ENCODE assay signal across 10 cellular contexts in the genomic region with DNA sequence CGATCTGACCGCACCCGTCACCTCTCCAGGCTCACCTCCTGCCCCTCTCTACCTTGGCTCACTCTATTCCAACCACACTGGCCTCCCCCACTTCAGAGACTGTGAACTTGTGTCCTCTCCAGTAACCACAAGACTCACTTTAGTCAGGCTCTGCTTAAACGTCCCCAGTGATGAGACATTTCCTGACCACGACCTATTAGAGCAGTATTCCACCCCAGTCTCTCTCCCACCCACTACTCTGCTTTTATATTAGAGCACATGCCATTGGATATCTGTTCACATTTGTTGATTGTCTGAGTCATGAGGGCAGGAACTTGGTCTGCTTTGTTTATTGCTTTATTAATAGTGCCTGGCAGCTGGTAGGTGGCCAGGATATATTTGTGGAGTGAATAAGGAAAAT. TPM values are rescaled to one million over a fixed set of nuclear protein-coding genes. Genes with fewer than 3 reads are reported as not detected.
DNase-seq lines count a peak whose midpoint lies in the region; ATAC-seq, FAIRE-seq and TF ChIP-seq lines count a peak whose summit lies in the region.
"Had no signal": no experiment of that assay in that cellular context is flagged by ENCODE, and none has a peak within 500 bp of the region (broad histone marks: within the 10 kb centered on the region; RNA-seq: fewer than 3 reads in every experiment).

No MANE protein-coding gene starts in this region.

- BruUV-seq in K562 (replicated peaks; lab: Mats Ljungman, UMichigan): no TSS peak

- CTCF ChIA-PET in K562 (lab: Yijun Ruan, JAX; ENCODE audit: low intra/inter-chr PET ratio): no interaction called here
- CTCF ChIA-PET in naive thymus-derived CD4-positive, alpha-beta T cell (lab: Charles Lee): no interaction called here

- TF ChIP-seq RAD21 in K562 (CRISPR knock-in tag; conservative IDR thresholded peaks at IDR 0.05 in 1 of 2, IDR thresholded peaks at IDR 0.05 in 1 of 2): no peak

- no peaks in the 10 kb centered on the region for H3K9me3 Mint-ChIP-seq in progenitor cell of endocrine pancreas (ENCODE audit: low read depth)
- peaks cover 0 to 4% (median 0%) of the 10 kb centered on the region in 11 donors for H3K9me3 Mint-ChIP-seq in naive thymus-derived CD4-positive, alpha-beta T cell

- ATAC-seq in GM18870 (IDR thresholded peaks at IDR 0.05; ENCODE audit: unreplicated experiment): peak; percentile 62
- ATAC-seq in K562: peak; percentile 45
- no peak for ATAC-seq in naive thymus-derived CD4-positive, alpha-beta T cell
- no peak for ATAC-seq in HG03045 (IDR thresholded peaks at IDR 0.05; ENCODE audit: unreplicated experiment)

- H2AFZ ChIP-seq in K562 (ENCODE audit: low read depth, low read length): no peak overlapping the region

- no peaks in the 10 kb centered on the region for H4K20me1 ChIP-seq in K562 (replicated peaks; ENCODE audit: control insufficient read depth, insufficient read depth, low read length)

- TF ChIP-seq POLR2A in K562 (conservative IDR thresholded peaks at IDR 0.05): no peak

- WGBS in K562 (ENCODE audit: insufficient coverage, low coverage, missing lambda C conversion rate): 57% methylated on average over 5 of the region's 5 CpGs

- H3K4me2 ChIP-seq in K562 (ENCODE audit: insufficient read depth, low read length): no peak overlapping the region

- in situ Hi-C loops in K562 (cut with MboI): no loop called here

- H3K27ac Mint-ChIP-seq in progenitor cell of endocrine pancreas: peak overlapping the region; percentile 47
- no peak overlapping the region for H3K27ac Mint-ChIP-seq in naive thymus-derived CD4-positive, alpha-beta T cell
- H3K27ac Mint-ChIP-seq: activated naive CD8-positive, alpha-beta T cell had no signal

- H3K4me1 ChIP-seq in K562 (replicated peaks in 1 of 2; ENCODE audit: control insufficient read depth in 2 of 2, insufficient read depth in 2 of 2, low read length in 2 of 2): peaks cover 0 to 3% of the 10 kb centered on the region in 2 experiments; a peak in 3 of 5 replicates
- no peaks in the 10 kb centered on the region for H3K4me1 ChIP-seq in naive thymus-derived CD4-positive, alpha-beta T cell (ENCODE audit: control insufficient read depth in 2 of 2, insufficient read depth in 2 of 2, low read length in 2 of 2)

- no peak overlapping the region for H3K9ac ChIP-seq in K562 (ENCODE audit: insufficient read depth in 1 of 2, low read depth in 2 of 2, low read length in 2 of 2)

- peaks cover 25% of the 10 kb centered on the region for H3K36me3 Mint-ChIP-seq in progenitor cell of endocrine pancreas (ENCODE audit: insufficient read depth)
- peaks cover 0 to 14% (median 5%) of the 10 kb centered on the region in 5 donors for H3K36me3 Mint-ChIP-seq in naive thymus-derived CD4-positive, alpha-beta T cell
- H3K36me3 Mint-ChIP-seq: activated naive CD8-positive, alpha-beta T cell had no signal

- peak; percentile 98 for DNase-seq in HT1080 (ENCODE audit: low read depth)
- peak in 2 of 4 experiments; percentile 14 to 28 for DNase-seq in K562 (ENCODE audit: extremely low read depth in 1 of 4, low spot score in 3 of 4)
- no peak for DNase-seq in progenitor cell of endocrine pancreas (ENCODE audit: low spot score, unreplicated experiment)
- DNase-seq in naive thymus-derived CD4-positive, alpha-beta T cell: no peak
- no peak for DNase-seq in HT-29 (ENCODE audit: low spot score)
- DNase-seq in KG1 (lab: John Stamatoyannopoulos, UW): no peak

- H3K36me3 ChIP-seq in K562 (ENCODE audit: control insufficient read depth, insufficient read depth, low read length): peaks cover 18% of the 10 kb centered on the region; the same call in 2 of the 3 replicates
- no peaks in the 10 kb centered on the region for H3K36me3 ChIP-seq in naive thymus-derived CD4-positive, alpha-beta T cell (ENCODE audit: control insufficient read depth in 2 of 3, insufficient read depth in 3 of 3, low read length in 3 of 3)

- TF ChIP-seq CTCF in K562 (IDR thresholded peaks at IDR 0.05 in 2 of 3, conservative IDR thresholded peaks at IDR 0.05 in 1 of 3; ENCODE audit: insufficient read depth in 2 of 3, low read depth in 1 of 3, low read length in 3 of 3) (no peak), progenitor cell of endocrine pancreas (IDR thresholded peaks at IDR 0.05; ENCODE audit: unreplicated experiment) (no peak)

- POLR2A ChIA-PET in K562 (lab: Yijun Ruan, JAX): no interaction called here
- POLR2A ChIA-PET in naive thymus-derived CD4-positive, alpha-beta T cell (lab: Charles Lee): no interaction called here

- no peaks in the 10 kb centered on the region for H3K9me1 ChIP-seq in K562 (ENCODE audit: control insufficient read depth, insufficient read depth, low read length)

- H3K27me3 Mint-ChIP-seq in progenitor cell of endocrine pancreas: no peaks in the 10 kb centered on the region
- peaks cover 6 to 33% (median 7%) of the 10 kb centered on the region in 5 donors for H3K27me3 Mint-ChIP-seq in naive thymus-derived CD4-positive, alpha-beta T cell

- intact Hi-C loops in K562 (cut with micrococcal nuclease): no loop called here
- intact Hi-C loops in naive thymus-derived CD4-positive, alpha-beta T cell (cut with micrococcal nuclease): no loop called here

- H3K4me3 ChIP-seq in K562: no peak overlapping the region
- no peak overlapping the region for H3K4me3 ChIP-seq in naive thymus-derived CD4-positive, alpha-beta T cell (ENCODE audit: low read length)
- H3K4me3 ChIP-seq: skin epidermis had no signal

- peaks cover 1% of the 10 kb centered on the region for H3K4me1 Mint-ChIP-seq in progenitor cell of endocrine pancreas (ENCODE audit: low read depth)
- peaks cover 0 to 6% (median 2%) of the 10 kb centered on the region in 7 donors for H3K4me1 Mint-ChIP-seq in naive thymus-derived CD4-positive, alpha-beta T cell

- H3K4me3 Mint-ChIP-seq in progenitor cell of endocrine pancreas (ENCODE audit: low read depth): no peak overlapping the region
- H3K4me3 Mint-ChIP-seq in naive thymus-derived CD4-positive, alpha-beta T cell: no peak overlapping the region
- H3K4me3 Mint-ChIP-seq: activated naive CD8-positive, alpha-beta T cell had no signal

- no peaks in the 10 kb centered on the region for H3K27me3 ChIP-seq in K562 (ENCODE audit: control insufficient read depth in 2 of 2, insufficient read depth in 2 of 2, low read length in 2 of 2)
- no peaks in the 10 kb centered on the region for H3K27me3 ChIP-seq in naive thymus-derived CD4-positive, alpha-beta T cell (ENCODE audit: control insufficient read depth in 2 of 2, insufficient read depth in 2 of 2, low read length in 2 of 2)

- no peaks in the 10 kb centered on the region for H3K79me2 ChIP-seq in K562 (ENCODE audit: control insufficient read depth, insufficient read depth, low read length)

- FAIRE-seq in K562 (lab: Jason Lieb, UNC): peak; percentile 29

- TF ChIP-seq EP300 in K562 (IDR thresholded peaks at IDR 0.05; ENCODE audit: low read length): no peak

- H3K9me3 ChIP-seq in K562 (replicated peaks; ENCODE audit: control insufficient read depth, insufficient read depth, low read depth, low read length): no peaks in the 10 kb centered on the region
- H3K9me3 ChIP-seq in naive thymus-derived CD4-positive, alpha-beta T cell (ENCODE audit: control insufficient read depth in 2 of 3, low read length in 3 of 3): no peaks in the 10 kb centered on the region

- no peak overlapping the region for H3K27ac ChIP-seq in K562 (ENCODE audit: extremely low read depth, low read depth, low read length)
- no peak overlapping the region for H3K27ac ChIP-seq in naive thymus-derived CD4-positive, alpha-beta T cell (ENCODE audit: low read depth, low read length)
- H3K27ac ChIP-seq: skin epidermis had no signal

RNA-seq across cellular contexts. Expression of gene COX11, which starts 20.1 kb away (rescaled TPM):
- total RNA-seq in HT1080 (2014; rRNA removed; shearing (Covaris generic)): 62.6 and 83.5 TPM in 2 replicates
- polyA plus RNA-seq in HT1080 (2015; cell fraction: cytosol; rRNA removed): 41.9 and 44.0 TPM in 2 replicates
- polyA plus RNA-seq in HT1080 (2015; cell fraction: nucleus; rRNA removed): 33.4 and 40.5 TPM in 2 replicates
- total RNA-seq in K562 (2011; cell fraction: chromatin; rRNA removed; ENCODE audit: low replicate concordance): 25.8 and 43.8 TPM in 2 replicates
- total RNA-seq in K562 (2011; cell fraction: nucleolus; rRNA removed): 24.8 and 30.4 TPM in 2 replicates
- total RNA-seq in K562 (2011; cell fraction: nucleoplasm; rRNA removed): 38.2 and 60.7 TPM in 2 replicates
- total RNA-seq in K562 (2014; rRNA removed) (78.9 and 112 TPM in 2 replicates), K562 (2014; rRNA removed; fragmentation: Illumina TruSeq; extraction: Trizol) (24.9 and 30.0 TPM in 2 replicates), K562 (2015; rRNA removed; fragmentation: Illumina TruSeq; extraction: Trizol) (30.7 and 33.9 TPM in 2 replicates), K562 (2021) (47.3 and 50.0 TPM in 2 replicates), progenitor cell of endocrine pancreas (69.2 and 72.6 TPM in 2 replicates)
- polyA plus RNA-seq in K562 (2011; rRNA removed) (33.3 and 38.1 TPM in 2 replicates), K562 (2014; fragmentation: Illumina TruSeq; extraction: Trizol) (21.5 and 41.0 TPM in 2 replicates), K562 (2014; fragmentation: Nextera tagmentation; extraction: Ambion mirVana) (10 to 100 TPM; 18.5 to 18.8 TPM), K562 (2014; rRNA removed) (69.2 and 79.1 TPM in 2 replicates)
- polyA plus RNA-seq in K562 (2011; cell fraction: cytosol; rRNA removed): 28.9 and 53.3 TPM in 2 replicates
- 49.8 and 50.2 TPM in 2 replicates for polyA plus RNA-seq in K562 (2011; cell fraction: nucleus; rRNA removed)
- polyA plus RNA-seq in K562 (2012): 35.9 and 42.5 TPM in 2 replicates
- polyA minus RNA-seq in K562 (2011; rRNA and poly(A)+ RNA removed): 24.1 and 35.3 TPM in 2 replicates
- polyA minus RNA-seq in K562 (2011; cell fraction: cytosol; rRNA and poly(A)+ RNA removed): 28.4 and 35.2 TPM in 2 replicates
- 28.8 and 41.7 TPM in 2 replicates for polyA minus RNA-seq in K562 (2011; cell fraction: nucleus; rRNA and poly(A)+ RNA removed)
- 10 to 100 TPM; 25.7 to 92.9 (median 53.6) TPM for total RNA-seq in naive thymus-derived CD4-positive, alpha-beta T cell
- 10 to 100 TPM; 74.9 to 77.3 TPM for polyA plus RNA-seq in naive thymus-derived CD4-positive, alpha-beta T cell
- total RNA-seq in HT-29 (2014; rRNA removed; shearing (Covaris generic)): 142 and 148 TPM in 2 replicates

RNA-seq across cellular contexts. Expression of gene STXBP4, which starts 20.2 kb away (rescaled TPM):
- 1.9 and 4.6 TPM in 2 replicates for total RNA-seq in HT1080 (2014; rRNA removed; shearing (Covaris generic))
- 2.3 and 5.8 TPM in 2 replicates for polyA plus RNA-seq in HT1080 (2015; cell fraction: cytosol; rRNA removed)
- polyA plus RNA-seq in HT1080 (2015; cell fraction: nucleus; rRNA removed): 8.8 and 15.4 TPM in 2 replicates
- total RNA-seq in K562 (2011; cell fraction: chromatin; rRNA removed; ENCODE audit: low replicate concordance): 25.1 and 86.8 TPM in 2 replicates
- total RNA-seq in K562 (2011; cell fraction: nucleolus; rRNA removed): 8.3 and 8.9 TPM in 2 replicates
- 21.1 and 36.3 TPM in 2 replicates for total RNA-seq in K562 (2011; cell fraction: nucleoplasm; rRNA removed)
- total RNA-seq in K562 (2014; rRNA removed) (6.8 and 18.5 TPM in 2 replicates), K562 (2014; rRNA removed; fragmentation: Illumina TruSeq; extraction: Trizol) (23.2 and 25.0 TPM in 2 replicates), K562 (2015; rRNA removed; fragmentation: Illumina TruSeq; extraction: Trizol) (16.9 and 19.4 TPM in 2 replicates), K562 (2021) (15.0 and 16.1 TPM in 2 replicates), progenitor cell of endocrine pancreas (45.0 and 49.3 TPM in 2 replicates)
- polyA plus RNA-seq in K562 (2011; rRNA removed) (9.5 and 12.2 TPM in 2 replicates), K562 (2014; fragmentation: Illumina TruSeq; extraction: Trizol) (19.5 and 22.3 TPM in 2 replicates), K562 (2014; fragmentation: Nextera tagmentation; extraction: Ambion mirVana) (10 to 100 TPM; 11.6 to 13.9 TPM), K562 (2014; rRNA removed) (12.7 and 19.2 TPM in 2 replicates)
- 2.3 and 6.1 TPM in 2 replicates for polyA plus RNA-seq in K562 (2011; cell fraction: cytosol; rRNA removed)
- 7.4 and 13.9 TPM in 2 replicates for polyA plus RNA-seq in K562 (2011; cell fraction: nucleus; rRNA removed)
- 4.4 and 14.0 TPM in 2 replicates for polyA plus RNA-seq in K562 (2012)
- polyA minus RNA-seq in K562 (2011; rRNA and poly(A)+ RNA removed): 28.5 and 32.0 TPM in 2 replicates
- 4.8 and 9.3 TPM in 2 replicates for polyA minus RNA-seq in K562 (2011; cell fraction: cytosol; rRNA and poly(A)+ RNA removed)
- polyA minus RNA-seq in K562 (2011; cell fraction: nucleus; rRNA and poly(A)+ RNA removed): 22.6 and 45.3 TPM in 2 replicates
- total RNA-seq in naive thymus-derived CD4-positive, alpha-beta T cell: 10 to 100 TPM in 2 of 5 experiments, 1 to 10 TPM in 3; 5.2 to 12.1 (median 9.4) TPM
- 1 to 10 TPM; 3.2 to 8.6 TPM for polyA plus RNA-seq in naive thymus-derived CD4-positive, alpha-beta T cell
- total RNA-seq in HT-29 (2014; rRNA removed; shearing (Covaris generic)): 3.4 and 4.1 TPM in 2 replicates

RNA-seq across cellular contexts. Expression of gene TOM1L1, which starts 47.7 kb away (rescaled TPM):
- 9.2 and 10.5 TPM in 2 replicates for total RNA-seq in HT1080 (2014; rRNA removed; shearing (Covaris generic))
- polyA plus RNA-seq in HT1080 (2015; cell fraction: cytosol; rRNA removed): 21.3 and 25.4 TPM in 2 replicates
- polyA plus RNA-seq in HT1080 (2015; cell fraction: nucleus; rRNA removed): 21.7 and 24.4 TPM in 2 replicates
- 35.7 and 74.7 TPM in 2 replicates for total RNA-seq in K562 (2011; cell fraction: chromatin; rRNA removed; ENCODE audit: low replicate concordance)
- total RNA-seq in K562 (2011; cell fraction: nucleolus; rRNA removed): 16.3 and 19.6 TPM in 2 replicates
- 33.9 and 45.3 TPM in 2 replicates for total RNA-seq in K562 (2011; cell fraction: nucleoplasm; rRNA removed)
- total RNA-seq in K562 (2014; rRNA removed): 20.4 and 21.3 TPM in 2 replicates
- 42.6 and 48.3 TPM in 2 replicates for total RNA-seq in K562 (2014; rRNA removed; fragmentation: Illumina TruSeq; extraction: Trizol)
- 29.3 and 29.5 TPM in 2 replicates for total RNA-seq in K562 (2015; rRNA removed; fragmentation: Illumina TruSeq; extraction: Trizol)
- 29.2 and 29.5 TPM in 2 replicates for total RNA-seq in K562 (2021)
- 49.7 and 74.3 TPM in 2 replicates for polyA plus RNA-seq in K562 (2011; rRNA removed)
- polyA plus RNA-seq in K562 (2011; cell fraction: cytosol; rRNA removed): 23.3 and 25.9 TPM in 2 replicates
- 30.9 and 31.3 TPM in 2 replicates for polyA plus RNA-seq in K562 (2011; cell fraction: nucleus; rRNA removed)
- polyA plus RNA-seq in K562 (2012): 25.0 and 41.0 TPM in 2 replicates
- 40.0 and 45.1 TPM in 2 replicates for polyA plus RNA-seq in K562 (2014; fragmentation: Illumina TruSeq; extraction: Trizol)
- 10 to 100 TPM; 31.0 to 39.4 TPM for polyA plus RNA-seq in K562 (2014; fragmentation: Nextera tagmentation; extraction: Ambion mirVana)
- polyA plus RNA-seq in K562 (2014; rRNA removed): 28.0 and 38.4 TPM in 2 replicates
- polyA minus RNA-seq in K562 (2011; rRNA and poly(A)+ RNA removed): 57.5 and 70.1 TPM in 2 replicates
- polyA minus RNA-seq in K562 (2011; cell fraction: cytosol; rRNA and poly(A)+ RNA removed): 19.7 and 24.5 TPM in 2 replicates
- 20.2 and 22.4 TPM in 2 replicates for polyA minus RNA-seq in K562 (2011; cell fraction: nucleus; rRNA and poly(A)+ RNA removed)
- total RNA-seq in progenitor cell of endocrine pancreas: 83.1 and 91.2 TPM in 2 replicates
- under 1 TPM in 1 of 5 experiments, not detected in 4; 0.19 TPM for total RNA-seq in naive thymus-derived CD4-positive, alpha-beta T cell
- polyA plus RNA-seq in naive thymus-derived CD4-positive, alpha-beta T cell: not detected
- total RNA-seq in HT-29 (2014; rRNA removed; shearing (Covaris generic)): 25.9 and 29.1 TPM in 2 replicates

Comparison
In these comparisons a context has a peak if more than half of its experiments do, and no peak if none do; other contexts are left out.
1. ATAC-seq: peak in GM18870 (single experiment) and K562 (single experiment); none in naive thymus-derived CD4-positive, alpha-beta T cell (single experiment) and HG03045 (single experiment).